Comparison of ENCODE assay signal across 25 cellular contexts in the genomic region with DNA sequence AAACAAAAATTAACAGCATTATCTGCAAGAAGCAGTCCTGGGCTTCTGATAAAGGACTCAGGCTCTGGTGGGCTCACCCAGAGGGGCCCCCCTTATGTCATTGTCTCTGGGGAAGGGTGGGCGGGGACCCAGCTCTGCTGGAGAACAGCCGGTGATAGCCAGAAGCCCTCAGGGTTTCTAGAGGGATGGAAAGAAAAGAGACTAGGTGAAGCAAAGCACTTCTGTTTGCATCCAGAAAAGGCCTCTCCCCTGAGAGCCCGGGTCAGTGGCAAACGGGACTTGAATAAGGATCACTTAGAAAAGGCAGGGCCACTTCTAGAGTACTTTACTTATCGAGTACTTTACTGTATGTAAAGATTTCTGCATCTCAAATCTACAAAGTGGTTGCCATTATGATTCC. TPM values are rescaled to one million over a fixed set of nuclear protein-coding genes. Genes with fewer than 3 reads are reported as not detected.
DNase-seq lines count a peak whose midpoint lies in the region; ATAC-seq and TF ChIP-seq lines count a peak whose summit lies in the region.
"Had no signal": no experiment of that assay in that cellular context is flagged by ENCODE, and none has a peak within 500 bp of the region (broad histone marks: within the 10 kb centered on the region; RNA-seq: fewer than 3 reads in every experiment).

No MANE protein-coding gene starts in this region.

- DNase-seq in DMS79 treated with DMSO at 0.1 percent for 48 hours (lab: John Stamatoyannopoulos, UW) (peak; percentile 49), NCI-H187 treated with DMSO at 0.1 percent for 48 hours (lab: John Stamatoyannopoulos, UW) (peak; percentile 61), OCI-M1 (lab: John Stamatoyannopoulos, UW) (peak; percentile 49), left lung (no peak), glutamatergic neuron (no peak), HPDE6-E6E7 (ENCODE audit: extremely low spot score) (no peak)
- no peak for DNase-seq in activated CD8-positive, alpha-beta memory T cell treated with anti-CD3 and anti-CD28 coated beads for 24 hours
- DNase-seq: CD4-positive, alpha-beta T cell; HFFc6; Karpas-422; NCI-H1092; NCI-H146; NCI-H2029 treated with DMSO at 0.1 percent for 48 hours; NCI-H2171; NCI-H226; NCI-H524; NCI-H774; PC-9; SHP77; T-helper 2 cell had no signal

- no peaks in the 10 kb centered on the region for H3K36me3 ChIP-seq in left lung
- H3K36me3 ChIP-seq: BLaER1 treated with 17β-estradiol and CSF1 and Interleukin-3, amounts not matched to agents 10 nM and 100 nM; HAP-1 had no signal

- H3K36me3 Mint-ChIP-seq in glutamatergic neuron (ENCODE audit: unreplicated experiment), result no peaks in the 10 kb centered on the region

- ATAC-seq in left lung (peak; percentile 80), HG03571 (IDR thresholded peaks at IDR 0.05; ENCODE audit: unreplicated experiment) (no peak)
- ATAC-seq: GM23338 had no signal

- no peak overlapping the region for H3K27ac ChIP-seq in left lung
- H3K27ac ChIP-seq: BLaER1 treated with 17β-estradiol and CSF1 and Interleukin-3, amounts not matched to agents 10 nM and 100 nM; PC-9 had no signal

- H3K4me3 Mint-ChIP-seq in glutamatergic neuron (ENCODE audit: unreplicated experiment), result no peak overlapping the region
- H3K4me3 Mint-ChIP-seq: CD4-positive, alpha-beta T cell; GM23338; HFFc6 had no signal

- no peaks in the 10 kb centered on the region for H3K9me3 ChIP-seq in left lung
- H3K9me3 ChIP-seq: HAP-1 had no signal

- no peaks in the 10 kb centered on the region for H3K4me1 ChIP-seq in left lung

- intact Hi-C loops in left lung (cut with DNase I), result no loop called here

- peaks cover 31% of the 10 kb centered on the region for H3K4me1 Mint-ChIP-seq in glutamatergic neuron (ENCODE audit: low read depth, unreplicated experiment)

- no peak overlapping the region for H3K4me3 ChIP-seq in left lung
- H3K4me3 ChIP-seq: BLaER1 treated with 17β-estradiol and CSF1 and Interleukin-3, amounts not matched to agents 10 nM and 100 nM; GM23338; HAP-1; PC-9 had no signal

- H3K27me3 Mint-ChIP-seq in glutamatergic neuron (ENCODE audit: unreplicated experiment), result peaks cover 6% of the 10 kb centered on the region
- H3K27me3 Mint-ChIP-seq: CD4-positive, alpha-beta T cell had no signal

- TF ChIP-seq CTCF in left lung (IDR thresholded peaks at IDR 0.05), result no peak
- TF ChIP-seq CTCF in glutamatergic neuron (IDR thresholded peaks at IDR 0.05; ENCODE audit: partially characterized antibody, unreplicated experiment), result no peak

- H3K27me3 ChIP-seq in left lung, result peaks cover 0 to under 1% of the 10 kb centered on the region in 2 donors
- H3K27me3 ChIP-seq: BLaER1 treated with 17β-estradiol and CSF1 and Interleukin-3, amounts not matched to agents 10 nM and 100 nM had no signal

- H3K27ac Mint-ChIP-seq in glutamatergic neuron (ENCODE audit: unreplicated experiment), result no peak overlapping the region
- H3K27ac Mint-ChIP-seq: CD4-positive, alpha-beta T cell; GM23338; HFFc6 had no signal

- peaks cover 2% of the 10 kb centered on the region for H3K9me3 Mint-ChIP-seq in glutamatergic neuron (ENCODE audit: unreplicated experiment)
- H3K9me3 Mint-ChIP-seq: CD4-positive, alpha-beta T cell; GM23338; HFFc6 had no signal

RNA-seq across cellular contexts. Expression of a gene that starts 7.1 kb away (rescaled TPM):
- total RNA-seq in left lung, result 10 to 100 TPM; 30.2 to 48.6 TPM
- 124 TPM for total RNA-seq in glutamatergic neuron (ENCODE audit: unreplicated experiment)

RNA-seq across cellular contexts. Expression of a gene that starts 57.2 kb away (rescaled TPM):
- total RNA-seq in left lung, result not detected
- 0.44 TPM for total RNA-seq in glutamatergic neuron (ENCODE audit: unreplicated experiment)
- total RNA-seq: CD4-positive, alpha-beta T cell; GM23338; HFFc6; RPMI7951 had no signal

Comparison
In these comparisons a context has a peak if more than half of its experiments do, and no peak if none do; other contexts are left out.
1. DNase-seq: peak in DMS79 treated with DMSO at 0.1 percent for 48 hours (single experiment), NCI-H187 treated with DMSO at 0.1 percent for 48 hours (single experiment) and OCI-M1 (single experiment); none in left lung (0 of 2), activated CD8-positive, alpha-beta memory T cell treated with anti-CD3 and anti-CD28 coated beads for 24 hours (single experiment), glutamatergic neuron (single experiment) and HPDE6-E6E7 (single experiment).